In the genomic region with DNA sequence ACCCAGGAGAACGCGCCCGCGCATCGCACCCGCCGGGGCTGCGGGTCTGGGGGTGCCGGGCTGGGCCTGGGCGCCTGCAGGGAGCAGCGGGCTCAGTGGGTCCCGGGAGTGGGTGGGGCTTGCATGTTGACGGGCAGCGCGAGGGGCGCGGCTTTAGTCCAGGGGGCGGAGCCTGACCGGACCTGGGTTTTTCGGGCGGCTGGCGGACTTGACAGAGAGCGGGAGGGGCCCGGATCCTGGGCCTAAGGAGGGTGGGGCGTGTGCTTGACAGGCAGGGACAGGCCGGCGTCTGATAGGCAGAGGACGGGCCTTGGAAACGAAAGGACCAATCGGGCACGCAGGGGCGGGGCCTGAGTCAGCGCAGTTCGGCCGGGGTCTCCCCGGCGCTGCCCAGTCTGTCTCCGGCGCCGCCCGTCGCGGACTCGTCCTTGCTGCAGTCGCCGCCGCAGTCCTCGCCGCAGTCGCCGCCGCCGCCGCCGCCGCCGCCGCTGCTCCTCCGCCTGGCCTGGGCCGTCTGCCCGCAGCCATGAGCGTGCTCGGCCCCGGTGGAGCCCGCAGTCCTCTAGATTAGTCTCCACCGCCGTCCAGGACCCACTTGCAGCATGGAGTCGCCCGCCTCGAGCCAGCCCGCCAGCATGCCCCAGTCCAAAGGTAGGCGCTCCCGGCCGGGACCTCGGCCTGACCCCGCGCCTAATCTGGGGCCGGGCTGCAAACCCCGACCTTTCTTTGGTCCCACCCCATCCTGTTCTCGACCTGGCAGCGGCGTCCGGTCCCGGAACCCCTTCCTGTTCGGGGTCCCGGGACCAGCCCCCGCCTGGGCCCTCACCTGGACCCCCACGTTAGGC, we compare ENCODE assay signal across 8 cellular contexts. TPM values are rescaled to one million over a fixed set of nuclear protein-coding genes. Genes with fewer than 3 reads are reported as not detected.
DNase-seq lines count a peak whose midpoint lies in the region; ATAC-seq and TF ChIP-seq lines count a peak whose summit lies in the region.

A gene (plus strand): TSS at position 393 of the 845 bp plus-strand sequence. CDS start 210 bp downstream, at position 603.

- H3K4me3 ChIP-seq in right cardiac atrium (ENCODE audit: low read length) (peak within 1 kb of the TSS; percentile 62), vagina (peak within 1 kb of the TSS; percentile 85 to 88)

- no peak for TF ChIP-seq CTCF in vagina (IDR thresholded peaks at IDR 0.05)

- TF ChIP-seq POLR2A in vagina (IDR thresholded peaks at IDR 0.05): peak in 1 of 2 donors; percentile 94

- no peaks in the 10 kb centered on the region for H3K9me3 ChIP-seq in right cardiac atrium (ENCODE audit: control insufficient read depth, low read length)
- H3K9me3 ChIP-seq in vagina: no peaks in the 10 kb centered on the region

- H3K27ac ChIP-seq in right cardiac atrium (ENCODE audit: low read length): peak within 1 kb of the TSS; percentile 91
- H3K27ac ChIP-seq in vagina: peak within 1 kb of the TSS; percentile 94

- no peaks in the 10 kb centered on the region for H3K36me3 ChIP-seq in vagina

- intact Hi-C loops in T-helper 2 cell treated with Interferon-gamma antibody and Interleukin-4, amounts not matched to agents 100 ng/mL and 5 ng/mL, for 36 hours (cut with micrococcal nuclease): loop anchor here (1.0 to 10.0 kb wide), 9 partner anchors 8 to 1310 kb away; a partner anchor contains a TSS
- intact Hi-C loops in right cardiac atrium (cut with DNase I): loop anchor here (10.0 kb wide), 2 partner anchors 160 to 230 kb away; a partner anchor contains a TSS
- intact Hi-C loops in vagina (cut with DNase I): loop anchor here (10.0 kb wide), 1 partner anchor 160 kb away; a partner anchor contains a TSS

- H3K4me1 ChIP-seq in right cardiac atrium (ENCODE audit: control insufficient read depth, insufficient read depth, low read length) (peaks cover 11% of the 10 kb centered on the region), vagina (peaks cover 80% of the 10 kb centered on the region)

- H3K27me3 ChIP-seq in right cardiac atrium (ENCODE audit: control insufficient read depth, insufficient read depth) (no peaks in the 10 kb centered on the region), vagina (no peaks in the 10 kb centered on the region)

- under 1% methylated on average over 88 of the region's 88 CpGs for WGBS in right cardiac atrium

- DNase-seq in NCI-H187 (lab: John Stamatoyannopoulos, UW): peak; percentile 70 to 90
- peak; percentile 50 to 100 (median 98) for DNase-seq in anterior cingulate cortex (lab: John Stamatoyannopoulos, UW)
- peak; percentile 99 to 100 (median 100) for DNase-seq in right cardiac atrium
- peak; percentile 99 for DNase-seq in putamen (ENCODE audit: low spot score)
- DNase-seq in vagina (ENCODE audit: extremely low spot score in 2 of 2): peak in 1 of 2 donors; percentile 99

- peak; percentile 80 for ATAC-seq in GM18498 (IDR thresholded peaks at IDR 0.05; ENCODE audit: unreplicated experiment)
- peak; percentile 80 for ATAC-seq in HG02938 (IDR thresholded peaks at IDR 0.05; ENCODE audit: unreplicated experiment)
- peak; percentile 84 to 91 for ATAC-seq in right cardiac atrium

RNA-seq across cellular contexts. Expression of the gene that starts here (rescaled TPM):
- 57.8 and 58.0 TPM in 2 replicates for total RNA-seq in T-helper 2 cell treated with Interferon-gamma antibody and Interleukin-4, amounts not matched to agents 100 ng/mL and 5 ng/mL, for 36 hours
- total RNA-seq in right cardiac atrium (10 to 100 TPM; 29.6 to 61.2 (median 41.1) TPM), vagina (21.6 TPM)
- 36.8 TPM for polyA plus RNA-seq in right cardiac atrium
